In the genomic region with DNA sequence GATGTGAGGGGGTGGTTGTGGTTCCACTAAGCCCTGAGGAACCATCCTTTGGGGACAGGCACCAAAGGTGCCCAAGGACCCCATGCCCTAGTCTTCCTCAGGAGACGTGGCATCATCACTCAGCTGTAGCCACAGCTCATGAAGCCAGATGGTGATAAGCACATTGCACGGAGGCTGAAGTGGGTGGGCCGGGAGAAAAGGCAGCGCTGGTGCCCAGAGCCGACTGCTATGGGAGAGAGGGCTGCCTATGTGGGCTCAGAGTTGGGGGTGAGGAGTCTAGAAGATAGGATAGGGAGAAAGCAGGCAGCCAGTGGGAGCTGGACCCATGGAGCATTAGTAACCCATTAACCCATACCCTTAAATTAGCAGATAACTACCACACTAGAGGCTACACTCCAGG, we compare ENCODE assay signal across 21 cellular contexts.
DNase-seq lines count a peak whose midpoint lies in the region; TF ChIP-seq lines count a peak whose summit lies in the region.
"Had no signal": no experiment of that assay in that cellular context is flagged by ENCODE, and none has a peak within 500 bp of the region (broad histone marks: within the 10 kb centered on the region; RNA-seq: fewer than 3 reads in every experiment).

No MANE protein-coding gene starts in this region.

- peak overlapping the region; percentile 96 for H2AK5ac ChIP-seq in neuronal stem cell (ENCODE audit: low read depth, low read length)

- TF ChIP-seq POLR2A in adrenal gland (IDR thresholded peaks at IDR 0.05), result no peak

- H4K91ac ChIP-seq in neuronal stem cell (ENCODE audit: low read depth, low read length, poor library complexity), result no peak overlapping the region

- peak overlapping the region; percentile 17 for H3K4ac ChIP-seq in neuronal stem cell (ENCODE audit: low read length)

- no peak for TF ChIP-seq CTCF in adrenal gland (IDR thresholded peaks at IDR 0.05)

- intact Hi-C loops in adrenal gland (cut with DNase I), result no loop called here

- H3K9ac ChIP-seq in neuronal stem cell (ENCODE audit: low read depth, low read length, poor library complexity), result no peak overlapping the region
- H3K9ac ChIP-seq: KMS-11 had no signal

- peak overlapping the region; percentile 83 for H2BK5ac ChIP-seq in neuronal stem cell (ENCODE audit: low read length)

- peak overlapping the region; percentile 78 for H2BK120ac ChIP-seq in neuronal stem cell (ENCODE audit: low read depth, low read length)

- no peak overlapping the region for H3K23ac ChIP-seq in neuronal stem cell (ENCODE audit: low read depth, low read length, poor library complexity)

- H2AFZ ChIP-seq in neuronal stem cell (ENCODE audit: low read length), result no peak overlapping the region

- peak overlapping the region; percentile 86 for H3K18ac ChIP-seq in neuronal stem cell (ENCODE audit: low read length)

- H3K79me1 ChIP-seq in neuronal stem cell (ENCODE audit: low read depth, low read length), result no peaks in the 10 kb centered on the region

- H2BK15ac ChIP-seq in neuronal stem cell (ENCODE audit: low read length), result peak overlapping the region; percentile 23

- no peak overlapping the region for H3K4me3 ChIP-seq in neuronal stem cell (ENCODE audit: low read length in 2 of 2)
- no peak overlapping the region for H3K4me3 ChIP-seq in adrenal gland

- H3K36me3 ChIP-seq in neuronal stem cell (replicated peaks in 1 of 2; ENCODE audit: control insufficient read depth in 2 of 2, insufficient read depth in 2 of 2, low read length in 2 of 2) (no peaks in the 10 kb centered on the region), adrenal gland (replicated peaks in 1 of 2) (no peaks in the 10 kb centered on the region)
- H3K36me3 ChIP-seq: BE2C had no signal

- H3K9me3 ChIP-seq in neuronal stem cell (replicated peaks in 1 of 2; ENCODE audit: control insufficient read depth in 2 of 2, insufficient read depth in 1 of 2, low read depth in 1 of 2, low read length in 2 of 2) (no peaks in the 10 kb centered on the region), adrenal gland (replicated peaks in 1 of 3) (no peaks in the 10 kb centered on the region)
- H3K9me3 ChIP-seq: BE2C had no signal

- H3K27ac ChIP-seq in neuronal stem cell (replicated peaks; ENCODE audit: low read length) (no peak overlapping the region), adrenal gland (no peak overlapping the region)
- H3K27ac ChIP-seq: KMS-11 had no signal

- WGBS in neuronal stem cell (ENCODE audit: extremely low coverage in 2 of 2, insufficient read length in 2 of 2, insufficient replicate concordance in 1 of 2), 2 donors, result no CpG with 5 or more reads among the region's 5 CpGs
- 89 to 97% (median 96%) methylated on average over 5 of the region's 5 CpGs for WGBS in adrenal gland, 4 donors

- no peak overlapping the region for H3K4me2 ChIP-seq in neuronal stem cell (ENCODE audit: insufficient read depth, low read length, poor library complexity, severe bottlenecking)
- H3K4me2 ChIP-seq: KMS-11 had no signal

- H3K27me3 ChIP-seq in neuronal stem cell (ENCODE audit: control insufficient read depth in 3 of 3, insufficient read depth in 3 of 3, low read depth in 1 of 3, low read length in 3 of 3) (peaks cover 0 to 3% (median 0%) of the 10 kb centered on the region in 3 experiments), adrenal gland (no peaks in the 10 kb centered on the region)
- H3K27me3 ChIP-seq: BE2C had no signal

- peak; percentile 57 for DNase-seq in NCI-H82 (lab: John Stamatoyannopoulos, UW)
- no peak for DNase-seq in NCI-H82 treated with DMSO at 0.1 percent for 48 hours (lab: John Stamatoyannopoulos, UW; ENCODE audit: unreplicated experiment)
- peak; percentile 59 for DNase-seq in islet precursor cell
- no peak for DNase-seq in neuronal stem cell (ENCODE audit: low spot score)
- no peak for DNase-seq in NOMO-1 (lab: John Stamatoyannopoulos, UW; ENCODE audit: unreplicated experiment in 2 of 2)
- no peak for DNase-seq in cerebellar nuclear complex (lab: John Stamatoyannopoulos, UW)
- DNase-seq in adrenal gland, result no peak
- DNase-seq: 8988T; ACHN; BE2C; CD8-positive, alpha-beta memory T cell; DMS 273 treated with DMSO at 0.1 percent for 48 hours; DND-41; HCEC 1CT; MM.1S; NCI-H2029 treated with DMSO at 0.1 percent for 48 hours; NCI-H2171; NCI-H226; NCI-H510A; PC-3 had no signal

- no peak overlapping the region for H3K14ac ChIP-seq in neuronal stem cell (ENCODE audit: low read length)

- peak overlapping the region; percentile 96 for H2BK12ac ChIP-seq in neuronal stem cell (ENCODE audit: low read length)

- H4K8ac ChIP-seq in neuronal stem cell (ENCODE audit: low read depth, low read length), result no peak overlapping the region

- H3K4me1 ChIP-seq in neuronal stem cell (ENCODE audit: control insufficient read depth in 2 of 2, insufficient read depth in 1 of 2, low read depth in 1 of 2, low read length in 2 of 2) (peaks cover 17 to 45% of the 10 kb centered on the region in 2 donors), adrenal gland (replicated peaks in 1 of 2) (no peaks in the 10 kb centered on the region)

Comparison
In these comparisons a context has a peak if more than half of its experiments do, and no peak if none do; other contexts are left out.
1. DNase-seq: peak in NCI-H82 (single experiment) and islet precursor cell (single experiment); none in NCI-H82 treated with DMSO at 0.1 percent for 48 hours (single experiment), neuronal stem cell (single experiment), NOMO-1 (0 of 2), cerebellar nuclear complex (0 of 2) and adrenal gland (0 of 7).